Comparison of ENCODE assay signal across 8 cellular contexts in the genomic region with DNA sequence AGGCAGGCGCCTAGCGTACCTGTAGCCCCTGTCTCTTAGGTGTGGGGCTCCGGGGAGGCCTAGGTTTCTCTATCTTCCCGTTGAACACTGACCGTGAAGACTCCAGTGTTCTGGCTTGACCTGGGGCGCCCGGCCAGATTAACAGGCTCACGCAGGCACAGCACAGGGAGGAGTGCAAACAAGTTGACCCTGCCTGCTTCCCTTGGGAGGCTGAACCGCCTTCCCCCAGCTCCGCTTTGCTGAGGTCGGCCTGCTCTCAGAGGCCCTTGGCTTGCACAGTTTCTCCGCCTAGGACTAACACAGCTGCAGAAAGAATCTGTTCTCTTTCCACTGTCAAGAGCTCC. TPM values are rescaled to one million over a fixed set of nuclear protein-coding genes. Genes with fewer than 3 reads are reported as not detected.
DNase-seq lines count a peak whose midpoint lies in the region; ATAC-seq and TF ChIP-seq lines count a peak whose summit lies in the region.

No MANE protein-coding gene starts in this region.

- WGBS in heart right ventricle, 2 donors, result 1 to 2% methylated on average over 12 of the region's 12 CpGs
- WGBS in trophoblast cell (ENCODE audit: extremely low coverage, insufficient coverage, insufficient read length), result no CpG with 5 or more reads among the region's 12 CpGs

- peak overlapping the region; percentile 47 for H4K12ac ChIP-seq in trophoblast cell (ENCODE audit: low read depth, low read length)

- H3K27me3 ChIP-seq in heart right ventricle, result no peaks in the 10 kb centered on the region
- no peaks in the 10 kb centered on the region for H3K27me3 ChIP-seq in trophoblast cell (ENCODE audit: insufficient read depth, low read length)

- H2BK120ac ChIP-seq in trophoblast cell (ENCODE audit: insufficient read depth, low read length, poor library complexity), result no peak overlapping the region

- H3K4me3 ChIP-seq in heart right ventricle, result peak overlapping the region; percentile 60 to 92 (median 89)
- H3K4me3 ChIP-seq in trophoblast cell (ENCODE audit: low read depth, low read length), result peak overlapping the region; percentile 88

- no peak for TF ChIP-seq CTCF in heart right ventricle (IDR thresholded peaks at IDR 0.05)

- peak; percentile 1 for ATAC-seq in HG03460 (IDR thresholded peaks at IDR 0.05; ENCODE audit: unreplicated experiment)
- no peak for ATAC-seq in activated naive CD8-positive, alpha-beta T cell treated with anti-CD3 and anti-CD28 coated beads, Interleukin-2, amount 10 ng/mL, durations not matched to agents 7 days and 5 days (ENCODE audit: low read depth)
- ATAC-seq in heart right ventricle, result peak; percentile 60 to 81 (median 72)

- H3K14ac ChIP-seq in trophoblast cell (ENCODE audit: low read length), result peak overlapping the region; percentile 33

- no peak overlapping the region for H4K91ac ChIP-seq in trophoblast cell (ENCODE audit: low read depth, low read length)

- H3K36me3 ChIP-seq in heart right ventricle, result peaks cover 0 to 43% (median 4%) of the 10 kb centered on the region in 9 donors
- peaks cover 4 to 7% of the 10 kb centered on the region in 2 experiments for H3K36me3 ChIP-seq in trophoblast cell (ENCODE audit: control insufficient read depth in 1 of 2, insufficient read depth in 2 of 2, low read length in 2 of 2)

- H3K18ac ChIP-seq in trophoblast cell (ENCODE audit: low read length), result peak overlapping the region; percentile 70

- H3K36me3 Mint-ChIP-seq in activated naive CD8-positive, alpha-beta T cell treated with anti-CD3 and anti-CD28 coated beads, Interleukin-2, amount 10 ng/mL, durations not matched to agents 7 days and 5 days, result peaks cover 7% of the 10 kb centered on the region

- H3K4me3 Mint-ChIP-seq in activated naive CD8-positive, alpha-beta T cell treated with anti-CD3 and anti-CD28 coated beads, Interleukin-2, amount 10 ng/mL, durations not matched to agents 7 days and 5 days, result peak overlapping the region; percentile 95

- no peak overlapping the region for H2BK5ac ChIP-seq in trophoblast cell (ENCODE audit: low read depth, low read length, poor library complexity)

- H3K4me1 ChIP-seq in heart right ventricle (peaks cover 0 to 51% (median 40%) of the 10 kb centered on the region in 9 donors), trophoblast cell (ENCODE audit: control insufficient read depth in 1 of 2, insufficient read depth in 2 of 2, low read length in 2 of 2) (peaks cover 5% of the 10 kb centered on the region in 2 experiments)

- no peaks in the 10 kb centered on the region for H3K9me3 Mint-ChIP-seq in activated naive CD8-positive, alpha-beta T cell treated with anti-CD3 and anti-CD28 coated beads, Interleukin-2, amount 10 ng/mL, durations not matched to agents 7 days and 5 days

- POLR2A ChIA-PET in activated naive CD8-positive, alpha-beta T cell treated with anti-CD3 and anti-CD28 coated beads, Interleukin-2, amount 10 ng/mL, durations not matched to agents 7 days and 5 days (lab: Charles Lee), result interaction anchor here (1.0 to 4.2 kb wide), 12 partner anchors 10 to 344 kb away, joined by 3 to 34 read pairs (median 8); a partner anchor contains a TSS

- H3K4ac ChIP-seq in trophoblast cell (ENCODE audit: low read depth, low read length), result no peak overlapping the region

- H3K4me1 Mint-ChIP-seq in activated naive CD8-positive, alpha-beta T cell treated with anti-CD3 and anti-CD28 coated beads, Interleukin-2, amount 10 ng/mL, durations not matched to agents 7 days and 5 days, result peaks cover 28% of the 10 kb centered on the region

- H3K27ac Mint-ChIP-seq in activated naive CD8-positive, alpha-beta T cell treated with anti-CD3 and anti-CD28 coated beads, Interleukin-2, amount 10 ng/mL, durations not matched to agents 7 days and 5 days, result peak overlapping the region; percentile 92

- intact Hi-C loops in heart right ventricle (cut with DNase I), result loop anchor here in 4 of 10 donors (2.0 to 5.0 kb wide), 2 partner anchors 34 kb away; a partner anchor contains a TSS

- H3K23ac ChIP-seq in trophoblast cell (ENCODE audit: low read length), result no peak overlapping the region

- H2AK5ac ChIP-seq in trophoblast cell (ENCODE audit: low read length), result no peak overlapping the region

- DNase-seq in DMS 273 (lab: John Stamatoyannopoulos, UW; ENCODE audit: unreplicated experiment) (peak; percentile 51), DMS 273 treated with DMSO at 0.1 percent for 48 hours (lab: John Stamatoyannopoulos, UW) (no peak), heart right ventricle (peak; percentile 84), trophoblast cell (peak in 1 of 2 donors; percentile 18), SHP77 treated with DMSO at 0.1 percent for 48 hours (lab: John Stamatoyannopoulos, UW) (no peak), CD1c-positive myeloid dendritic cell (ENCODE audit: extremely low spot score) (no peak)
- DNase-seq in activated naive CD8-positive, alpha-beta T cell treated with anti-CD3 and anti-CD28 coated beads, Interleukin-2, amount 10 ng/mL, durations not matched to agents 7 days and 5 days, result no peak

- H3K79me2 ChIP-seq in trophoblast cell (ENCODE audit: control insufficient read depth, insufficient read depth, low read length, poor library complexity), result peaks cover 5% of the 10 kb centered on the region

- H3K9me3 ChIP-seq in heart right ventricle, result no peaks in the 10 kb centered on the region
- H3K9me3 ChIP-seq in trophoblast cell (ENCODE audit: insufficient read depth, low read depth, low read length), result no peaks in the 10 kb centered on the region

- peak overlapping the region; percentile 77 for H3K4me2 ChIP-seq in trophoblast cell (ENCODE audit: low read length)

- peak overlapping the region; percentile 91 for H2AFZ ChIP-seq in trophoblast cell (ENCODE audit: insufficient read depth, low read length, poor library complexity)

- H3K27me3 Mint-ChIP-seq in activated naive CD8-positive, alpha-beta T cell treated with anti-CD3 and anti-CD28 coated beads, Interleukin-2, amount 10 ng/mL, durations not matched to agents 7 days and 5 days, result peaks cover 4% of the 10 kb centered on the region

- peaks cover 10% of the 10 kb centered on the region for H3K79me1 ChIP-seq in trophoblast cell (ENCODE audit: low read length)

- H2BK12ac ChIP-seq in trophoblast cell (ENCODE audit: low read length), result no peak overlapping the region

- peak overlapping the region; percentile 30 to 96 (median 86) for H3K27ac ChIP-seq in heart right ventricle
- no peak overlapping the region for H3K27ac ChIP-seq in trophoblast cell (ENCODE audit: low read depth, low read length)

- H3K9ac ChIP-seq in trophoblast cell (ENCODE audit: low read length), result no peak overlapping the region

- peak overlapping the region; percentile 74 for H4K8ac ChIP-seq in trophoblast cell (ENCODE audit: low read depth, low read length)

RNA-seq across cellular contexts. Expression of a gene that starts 0.6 kb away (rescaled TPM):
- total RNA-seq in activated naive CD8-positive, alpha-beta T cell treated with anti-CD3 and anti-CD28 coated beads, Interleukin-2, amount 10 ng/mL, durations not matched to agents 7 days and 5 days, result 10 to 100 TPM; 20.3 to 24.2 TPM
- total RNA-seq in heart right ventricle, result 100 to 1,000 TPM in 1 of 10 donors, 10 to 100 TPM in 9; 72.5 to 151 (median 84.2) TPM
- polyA plus RNA-seq in heart right ventricle, result 10 to 100 TPM; 10.5 to 21.3 TPM
- polyA plus RNA-seq in trophoblast cell (2013), result 55.0 and 58.1 TPM in 2 replicates

RNA-seq across cellular contexts. Expression of a gene that starts 10.1 kb away (rescaled TPM):
- 100 to 1,000 TPM; 160 TPM for total RNA-seq in activated naive CD8-positive, alpha-beta T cell treated with anti-CD3 and anti-CD28 coated beads, Interleukin-2, amount 10 ng/mL, durations not matched to agents 7 days and 5 days
- 10 to 100 TPM; 33.8 to 58.1 (median 43.2) TPM for total RNA-seq in heart right ventricle
- polyA plus RNA-seq in heart right ventricle, result 100 to 1,000 TPM in 1 of 2 donors, 10 to 100 TPM in 1; 18.8 to 107 TPM
- polyA plus RNA-seq in trophoblast cell (2013), result 78.8 and 80.7 TPM in 2 replicates

RNA-seq across cellular contexts. Expression of a gene that starts 35.0 kb away (rescaled TPM):
- total RNA-seq in activated naive CD8-positive, alpha-beta T cell treated with anti-CD3 and anti-CD28 coated beads, Interleukin-2, amount 10 ng/mL, durations not matched to agents 7 days and 5 days, result 100 to 1,000 TPM; 233 to 255 TPM
- total RNA-seq in heart right ventricle, result 100 to 1,000 TPM in 8 of 10 donors, 10 to 100 TPM in 2; 89.9 to 171 (median 113) TPM
- polyA plus RNA-seq in heart right ventricle, result 100 to 1,000 TPM; 158 to 263 TPM
- 304 and 315 TPM in 2 replicates for polyA plus RNA-seq in trophoblast cell (2013)

RNA-seq across cellular contexts. Expression of a gene that starts 43.4 kb away (rescaled TPM):
- total RNA-seq in activated naive CD8-positive, alpha-beta T cell treated with anti-CD3 and anti-CD28 coated beads, Interleukin-2, amount 10 ng/mL, durations not matched to agents 7 days and 5 days, result 10 to 100 TPM; 34.8 to 36.3 TPM
- total RNA-seq in heart right ventricle, result 10 to 100 TPM; 17.6 to 26.9 (median 21.0) TPM
- 10 to 100 TPM; 18.3 to 29.2 TPM for polyA plus RNA-seq in heart right ventricle
- polyA plus RNA-seq in trophoblast cell (2013), result 31.3 and 31.9 TPM in 2 replicates

Comparison
In these comparisons a context has a peak if more than half of its experiments do, and no peak if none do; other contexts are left out.
1. DNase-seq: peak in DMS 273 (single experiment) and heart right ventricle (2 of 2); none in DMS 273 treated with DMSO at 0.1 percent for 48 hours (single experiment), activated naive CD8-positive, alpha-beta T cell treated with anti-CD3 and anti-CD28 coated beads, Interleukin-2, amount 10 ng/mL, durations not matched to agents 7 days and 5 days (single experiment), SHP77 treated with DMSO at 0.1 percent for 48 hours (single experiment) and CD1c-positive myeloid dendritic cell (single experiment).